Comparison of ENCODE assay signal across 20 cellular contexts in the genomic region with DNA sequence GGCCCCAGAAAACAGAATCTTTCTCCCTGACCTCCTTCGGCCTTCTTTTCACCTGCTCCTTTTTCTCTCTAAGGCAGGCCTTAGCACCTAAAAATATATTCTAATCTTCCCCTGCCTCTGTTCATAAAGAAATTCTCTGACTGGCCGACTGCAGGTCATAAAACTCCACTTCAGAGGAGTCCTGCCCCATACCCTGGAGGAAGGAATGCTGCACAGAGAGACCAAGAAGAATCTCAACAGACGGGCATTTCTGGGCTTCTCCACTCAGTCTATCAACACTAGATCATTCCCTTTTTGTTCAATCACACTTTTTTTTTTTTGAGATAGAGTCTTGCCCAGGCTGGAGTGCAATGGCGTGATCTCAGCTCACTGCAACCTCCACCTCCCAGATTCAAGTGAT. TPM values are rescaled to one million over a fixed set of nuclear protein-coding genes. Genes with fewer than 3 reads are reported as not detected.
A peak's percentile ranks its signal among the peaks of the same experiment; 100 is the strongest.
DNase-seq lines count a peak whose midpoint lies in the region; FAIRE-seq and TF ChIP-seq lines count a peak whose summit lies in the region.
"Had no signal": no experiment of that assay in that cellular context is flagged by ENCODE, and none has a peak within 500 bp of the region (broad histone marks: within the 10 kb centered on the region; RNA-seq: fewer than 3 reads in every experiment).

No MANE protein-coding gene starts in this region.

- H3K36me3 ChIP-seq in Caco-2 (ENCODE audit: control insufficient read depth, insufficient read depth, low read length) (no peaks in the 10 kb centered on the region), hepatocyte (replicated peaks; ENCODE audit: insufficient read depth, low read depth) (no peaks in the 10 kb centered on the region), sigmoid colon (no peaks in the 10 kb centered on the region)

- H3K4me3 Mint-ChIP-seq in Caco-2 (ENCODE audit: unreplicated experiment), result no peak overlapping the region
- H3K4me3 Mint-ChIP-seq: CD4-positive, CD25-positive, alpha-beta regulatory T cell had no signal

- FAIRE-seq in GM12892 (lab: Jason Lieb, UNC), result no peak
- FAIRE-seq: A549, H1, RCC 7860 had no signal

- TF ChIP-seq CTCF in Caco-2 (IDR thresholded peaks at IDR 0.05; ENCODE audit: insufficient read depth in 1 of 2, low read depth in 1 of 2, low read length in 1 of 2, severe bottlenecking in 1 of 2, unreplicated experiment in 1 of 2) (peak; percentile 11 to 41), astrocyte of the cerebellum (IDR thresholded peaks at IDR 0.05; ENCODE audit: low read depth, low read length, missing control alignments) (peak; percentile 15), hepatocyte (IDR thresholded peaks at IDR 0.05; ENCODE audit: poor library complexity) (peak; percentile 19), sigmoid colon (IDR thresholded peaks at IDR 0.05) (no peak)

- H3K27ac ChIP-seq in hepatocyte (no peak overlapping the region), sigmoid colon (no peak overlapping the region)
- H3K27ac ChIP-seq: A549, KMS-11 had no signal

- WGBS in hepatocyte (ENCODE audit: low lambda C conversion rate, missing lambda C conversion rate), result 63% methylated on average over 4 of the region's 4 CpGs
- WGBS in sigmoid colon, 2 donors, result 70 to 84% methylated on average over 4 of the region's 4 CpGs

- CTCF ChIA-PET in Caco-2 (lab: Charles Lee), result no interaction called here

- TF ChIP-seq POLR2A in sigmoid colon (IDR thresholded peaks at IDR 0.05) (no peak), GM12892 (IDR thresholded peaks at IDR 0.05; ENCODE audit: low read depth, low read length) (no peak)

- H3K4me1 ChIP-seq in Caco-2 (no peaks in the 10 kb centered on the region), hepatocyte (ENCODE audit: insufficient read depth) (no peaks in the 10 kb centered on the region), sigmoid colon (no peaks in the 10 kb centered on the region)
- H3K4me1 ChIP-seq: A549 had no signal

- no peak overlapping the region for H3K4me3 ChIP-seq in Caco-2 (ENCODE audit: low read depth, low read length)
- H3K4me3 ChIP-seq in astrocyte of the cerebellum (ENCODE audit: low read depth, low read length), result no peak overlapping the region
- no peak overlapping the region for H3K4me3 ChIP-seq in hepatocyte
- H3K4me3 ChIP-seq in sigmoid colon, result no peak overlapping the region
- H3K4me3 ChIP-seq: A549 had no signal

- in situ Hi-C loops in astrocyte of the cerebellum (cut with HindIII; ENCODE audit: low sequenced_read_pairs), result no loop called here

- H3K27me3 ChIP-seq in Caco-2 (replicated peaks; ENCODE audit: control insufficient read depth, insufficient read depth, low read length) (no peaks in the 10 kb centered on the region), hepatocyte (no peaks in the 10 kb centered on the region), sigmoid colon (no peaks in the 10 kb centered on the region)

- intact Hi-C loops in Caco-2 (cut with micrococcal nuclease; ENCODE audit: unreplicated experiment), result no loop called here
- intact Hi-C loops in sigmoid colon (cut with DNase I), result no loop called here

- no TSS peak for BruUV-seq in Caco-2 (replicated peaks; lab: Mats Ljungman, UMichigan)

- H4K20me1 ChIP-seq in hepatocyte (ENCODE audit: insufficient read depth, poor library complexity, severe bottlenecking), result no peaks in the 10 kb centered on the region

- no peaks in the 10 kb centered on the region for H3K79me2 ChIP-seq in hepatocyte

- no peak overlapping the region for H2AFZ ChIP-seq in hepatocyte

- POLR2A ChIA-PET in Caco-2 (lab: Charles Lee), result no interaction called here

- H3K36me3 Mint-ChIP-seq in Caco-2 (ENCODE audit: insufficient read depth, unreplicated experiment), result no peaks in the 10 kb centered on the region
- H3K36me3 Mint-ChIP-seq: CD4-positive, CD25-positive, alpha-beta regulatory T cell had no signal

- H3K9me3 Mint-ChIP-seq in Caco-2 (ENCODE audit: unreplicated experiment), result no peaks in the 10 kb centered on the region

- H3K4me2 ChIP-seq in hepatocyte, result no peak overlapping the region
- H3K4me2 ChIP-seq: A549, KMS-11 had no signal

- peaks cover 7% of the 10 kb centered on the region for H3K4me1 Mint-ChIP-seq in Caco-2 (ENCODE audit: low read depth, unreplicated experiment)

- TF ChIP-seq EP300 in sigmoid colon (IDR thresholded peaks at IDR 0.05), result no peak

- H3K27me3 Mint-ChIP-seq in Caco-2 (ENCODE audit: insufficient read depth, unreplicated experiment), result no peaks in the 10 kb centered on the region

- H3K9me2 ChIP-seq in hepatocyte (replicated peaks; ENCODE audit: insufficient read depth), result no peaks in the 10 kb centered on the region

- DNase-seq in Caco-2 (no peak), astrocyte of the cerebellum (ENCODE audit: low read depth) (no peak), hepatocyte (ENCODE audit: low spot score) (no peak), sigmoid colon (peak; percentile 4), cerebellar nuclear complex (lab: John Stamatoyannopoulos, UW) (no peak), hypothalamus (lab: John Stamatoyannopoulos, UW) (no peak), NCI-H2227 (lab: John Stamatoyannopoulos, UW; ENCODE audit: unreplicated experiment) (no peak), GM12892 (ENCODE audit: insufficient read length) (no peak)
- DNase-seq: CD4-positive, CD25-positive, alpha-beta regulatory T cell; DMS79 treated with DMSO at 0.1 percent for 48 hours; GDM1; NCI-H1092 treated with DMSO at 0.1 percent for 48 hours; NCI-H187 treated with DMSO at 0.1 percent for 48 hours; NCI-H510A; SHP77 had no signal

- H3K9me3 ChIP-seq in Caco-2 (no peaks in the 10 kb centered on the region), hepatocyte (ENCODE audit: low read depth) (no peaks in the 10 kb centered on the region), sigmoid colon (no peaks in the 10 kb centered on the region)
- H3K9me3 ChIP-seq: A549 had no signal

- H3K27ac Mint-ChIP-seq in Caco-2 (ENCODE audit: unreplicated experiment), result peak overlapping the region; percentile 16
- H3K27ac Mint-ChIP-seq: CD4-positive, CD25-positive, alpha-beta regulatory T cell had no signal

RNA-seq across cellular contexts. Expression of gene PGA3, which starts 19.7 kb away (rescaled TPM):
- total RNA-seq in Caco-2 (2022) (not detected in 2 replicates), hepatocyte (0.27 and 0.48 TPM in 2 replicates), sigmoid colon (1 to 10 TPM in 1 of 4 donors, under 1 TPM in 1, not detected in 2; 0.33 to 2.5 TPM)
- polyA plus RNA-seq in hepatocyte (0.39 and 1.4 TPM in 2 replicates), sigmoid colon (10 to 100 TPM in 2 of 3 donors, under 1 TPM in 1; 0.06 to 25.2 (median 14.3) TPM)
- 0.38 TPM for polyA plus RNA-seq in GM12892 (2012; ENCODE audit: missing spikeins)
- total RNA-seq: CD4-positive, CD25-positive, alpha-beta regulatory T cell; H1; MCF 10A had no signal
- polyA plus RNA-seq: A549; CD4-positive, CD25-positive, alpha-beta regulatory T cell; H1 had no signal

RNA-seq across cellular contexts. Expression of gene VPS37C, which starts 22.4 kb away (rescaled TPM):
- total RNA-seq in Caco-2 (2022) (36.0 and 36.3 TPM in 2 replicates), hepatocyte (12.2 and 17.0 TPM in 2 replicates), sigmoid colon (10 to 100 TPM in 3 of 4 donors, 1 to 10 TPM in 1; 8.6 to 25.4 (median 18.5) TPM)
- polyA plus RNA-seq in hepatocyte (23.0 and 26.6 TPM in 2 replicates), sigmoid colon (10 to 100 TPM; 16.9 to 19.3 (median 18.6) TPM)
- polyA plus RNA-seq in GM12892 (2012; ENCODE audit: missing spikeins), result 6.6 TPM

RNA-seq across cellular contexts. Expression of gene PGA4, which starts 38.5 kb away (rescaled TPM):
- total RNA-seq in Caco-2 (2022), result not detected in 2 replicates
- total RNA-seq in hepatocyte, result 2.0 and 7.1 TPM in 2 replicates
- polyA plus RNA-seq in hepatocyte, result 4.2 and 16.2 TPM in 2 replicates
- total RNA-seq in sigmoid colon, result 1 to 10 TPM in 2 of 4 donors, not detected in 2; 2.5 to 4.3 TPM
- polyA plus RNA-seq in sigmoid colon, result 10 to 100 TPM in 1 of 3 donors, 1 to 10 TPM in 1, under 1 TPM in 1; 0.26 to 27.6 (median 5.3) TPM
- not detected for polyA plus RNA-seq in GM12892 (2012; ENCODE audit: missing spikeins)
- total RNA-seq: CD4-positive, CD25-positive, alpha-beta regulatory T cell; H1; MCF 10A had no signal
- polyA plus RNA-seq: A549; CD4-positive, CD25-positive, alpha-beta regulatory T cell had no signal

RNA-seq across cellular contexts. Expression of gene PGA5, which starts 57.3 kb away (rescaled TPM):
- total RNA-seq in Caco-2 (2022) (not detected in 2 replicates), hepatocyte (0.77 and 1.5 TPM in 2 replicates), sigmoid colon (1 to 10 TPM in 1 of 4 donors, not detected in 3; 2.1 TPM)
- polyA plus RNA-seq in hepatocyte (1.8 and 2.7 TPM in 2 replicates), sigmoid colon (1 to 10 TPM in 2 of 3 donors, not detected in 1; 1.2 to 1.8 TPM)
- not detected for polyA plus RNA-seq in GM12892 (2012; ENCODE audit: missing spikeins)
- total RNA-seq: CD4-positive, CD25-positive, alpha-beta regulatory T cell; MCF 10A had no signal
- polyA plus RNA-seq: A549; CD4-positive, CD25-positive, alpha-beta regulatory T cell had no signal

Comparison
In these comparisons a context has a peak if more than half of its experiments do, and no peak if none do; other contexts are left out.
1. CTCF ChIP-seq: peak in Caco-2 (2 of 2), astrocyte of the cerebellum (single experiment) and hepatocyte (single experiment); none in sigmoid colon (0 of 4).